ENCODE assay signal across 16 cellular contexts in genomic region chr2:239394346-239394945, GRCh38. TPM values are rescaled to one million over a fixed set of nuclear protein-coding genes. Genes with fewer than 3 reads are reported as not detected.
DNase-seq lines count a peak whose midpoint lies in the region; ATAC-seq and TF ChIP-seq lines count a peak whose summit lies in the region.
"Had no signal": no experiment of that assay in that cellular context is flagged by ENCODE, and none has a peak within 500 bp of the region (broad histone marks: within the 10 kb centered on the region; RNA-seq: fewer than 3 reads in every experiment).

No MANE protein-coding gene starts in this region.

- no peak for ATAC-seq in Right ventricle myocardium superior (ENCODE audit: poor library complexity)
- no peak for ATAC-seq in mucosa of descending colon
- no peak for ATAC-seq in HG02798 (IDR thresholded peaks at IDR 0.05; ENCODE audit: poor library complexity, unreplicated experiment)
- ATAC-seq: activated naive CD4-positive, alpha-beta T cell treated with anti-CD3 and anti-CD28 coated beads, Interleukin-2, amount 50 U/mL, for 72 hours; GM23338; left ventricle myocardium superior; natural killer cell treated with Interleukin-12 subunit alpha and Interleukin-12 subunit beta and Interleukin-15 and Interleukin-18, amount 100 ng/mL, for 72 hours had no signal

- no peak for TF ChIP-seq CTCF in vagina (IDR thresholded peaks at IDR 0.05)
- TF ChIP-seq CTCF in mucosa of descending colon (IDR thresholded peaks at IDR 0.05) = no peak

- TF ChIP-seq POLR2A in vagina (IDR thresholded peaks at IDR 0.05) = no peak

- intact Hi-C loops in cardiac septum (cut with DNase I) = no loop called here
- intact Hi-C loops in Right ventricle myocardium superior (cut with DNase I) = loop anchor here (5.0 kb wide), 1 partner anchor 82 kb away; no protein-coding TSS in a partner anchor
- intact Hi-C loops in vagina (cut with DNase I) = no loop called here
- intact Hi-C loops in mucosa of descending colon (cut with DNase I, micrococcal nuclease) = no loop called here

- no peaks in the 10 kb centered on the region for H3K36me3 ChIP-seq in vagina
- no peaks in the 10 kb centered on the region for H3K36me3 ChIP-seq in mucosa of descending colon (ENCODE audit: low read depth)

- H3K27ac ChIP-seq in vagina = peak overlapping the region; percentile 42

- peak; percentile 60 for DNase-seq in cardiac septum (ENCODE audit: low spot score)
- no peak for DNase-seq in Right ventricle myocardium superior
- peak; percentile 75 for DNase-seq in NCI-H510A (lab: John Stamatoyannopoulos, UW)
- peak; percentile 64 for DNase-seq in mesenteric fat pad (ENCODE audit: low spot score)
- DNase-seq in vagina (ENCODE audit: extremely low spot score in 2 of 2) = no peak
- DNase-seq in mucosa of descending colon = no peak
- no peak for DNase-seq in midbrain (lab: John Stamatoyannopoulos, UW)
- DNase-seq: hippocampal formation, Kasumi-1, left ventricle myocardium superior, NCI-H446, OCI-M1 had no signal

- H3K9me3 ChIP-seq in vagina = no peaks in the 10 kb centered on the region
- H3K9me3 ChIP-seq in mucosa of descending colon = no peaks in the 10 kb centered on the region

- no peaks in the 10 kb centered on the region for H3K27me3 ChIP-seq in vagina

- no peak overlapping the region for H3K4me3 ChIP-seq in vagina
- H3K4me3 ChIP-seq in mucosa of descending colon = no peak overlapping the region
- H3K4me3 ChIP-seq: GM23338 had no signal

- peaks cover 40% of the 10 kb centered on the region for H3K4me1 ChIP-seq in vagina
- no peaks in the 10 kb centered on the region for H3K4me1 ChIP-seq in mucosa of descending colon (ENCODE audit: low read depth)

RNA-seq across cellular contexts. Expression of gene HDAC4, which starts 6.4 kb away (rescaled TPM):
- total RNA-seq in cardiac septum (34.4 TPM), Right ventricle myocardium superior (24.9 TPM), mesenteric fat pad (44.9 TPM), vagina (76.6 TPM), mucosa of descending colon (100 to 1,000 TPM in 1 of 3 donors, 10 to 100 TPM in 2; 41.4 to 147 (median 44.0) TPM)

Comparison
In these comparisons a context has a peak if more than half of its experiments do, and no peak if none do; other contexts are left out.
1. DNase-seq: peak in cardiac septum (single experiment), NCI-H510A (single experiment) and mesenteric fat pad (single experiment); none in Right ventricle myocardium superior (single experiment), vagina (0 of 2), mucosa of descending colon (0 of 3) and midbrain (single experiment).